Comparison of ENCODE assay signal across 13 cellular contexts in genomic region chr1:41497056-41497440, GRCh38. TPM values are rescaled to one million over a fixed set of nuclear protein-coding genes. Genes with fewer than 3 reads are reported as not detected.
DNase-seq lines count a peak whose midpoint lies in the region; ATAC-seq and TF ChIP-seq lines count a peak whose summit lies in the region.
"Had no signal": no experiment of that assay in that cellular context is flagged by ENCODE, and none has a peak within 500 bp of the region (broad histone marks: within the 10 kb centered on the region; RNA-seq: fewer than 3 reads in every experiment).

No MANE protein-coding gene starts in this region.

- no peaks in the 10 kb centered on the region for H3K9me3 Mint-ChIP-seq in HFFc6
- H3K9me3 Mint-ChIP-seq in activated naive CD8-positive, alpha-beta T cell treated with anti-CD3 and anti-CD28 coated beads, Interleukin-2, amount 10 ng/mL, durations not matched to agents 7 days and 5 days: no peaks in the 10 kb centered on the region

- H2AFZ ChIP-seq in smooth muscle cell (ENCODE audit: low read depth): no peak overlapping the region

- H3F3A ChIP-seq in smooth muscle cell (ENCODE audit: low read depth): peaks cover 7% of the 10 kb centered on the region

- WGBS in smooth muscle cell (ENCODE audit: low lambda C conversion rate): 94% methylated on average over 13 of the region's 13 CpGs

- H3K27me3 ChIP-seq in iPS-15b (ENCODE audit: control insufficient read depth, insufficient read depth, low read length): peaks cover 9% of the 10 kb centered on the region
- H3K27me3 ChIP-seq in skeletal muscle tissue (ENCODE audit: control insufficient read depth in 3 of 3, insufficient read depth in 3 of 3, low read length in 3 of 3): no peaks in the 10 kb centered on the region
- no peaks in the 10 kb centered on the region for H3K27me3 ChIP-seq in smooth muscle cell (ENCODE audit: low read depth)

- H3K9me3 ChIP-seq in iPS-15b (ENCODE audit: control insufficient read depth, insufficient read depth, low read length) (no peaks in the 10 kb centered on the region), skeletal muscle tissue (ENCODE audit: control insufficient read depth in 3 of 3, low read length in 3 of 3) (no peaks in the 10 kb centered on the region), smooth muscle cell (replicated peaks; ENCODE audit: low read depth) (no peaks in the 10 kb centered on the region)

- H3K4me3 Mint-ChIP-seq in HFFc6: no peak overlapping the region; the same call in 1 of the 2 replicates
- H3K4me3 Mint-ChIP-seq in activated naive CD8-positive, alpha-beta T cell treated with anti-CD3 and anti-CD28 coated beads, Interleukin-2, amount 10 ng/mL, durations not matched to agents 7 days and 5 days: peak overlapping the region; percentile 55

- H4K20me1 ChIP-seq in smooth muscle cell (ENCODE audit: low read depth): no peaks in the 10 kb centered on the region

- no peak for ATAC-seq in activated naive CD8-positive, alpha-beta T cell treated with anti-CD3 and anti-CD28 coated beads, Interleukin-2, amount 10 ng/mL, durations not matched to agents 7 days and 5 days (ENCODE audit: low read depth)
- ATAC-seq in HG02642 (IDR thresholded peaks at IDR 0.05; ENCODE audit: poor library complexity, unreplicated experiment): no peak
- ATAC-seq in HG03432 (IDR thresholded peaks at IDR 0.05; ENCODE audit: unreplicated experiment): no peak

- TF ChIP-seq CTCF in HFFc6 (IDR thresholded peaks at IDR 0.05) (no peak), smooth muscle cell (IDR thresholded peaks at IDR 0.05; ENCODE audit: borderline replicate concordance, insufficient read depth, poor library complexity, severe bottlenecking) (no peak)

- no peaks in the 10 kb centered on the region for H3K79me2 ChIP-seq in smooth muscle cell (ENCODE audit: low read depth)

- H3K9ac ChIP-seq in iPS-15b (ENCODE audit: low read depth, low read length): no peak overlapping the region
- H3K9ac ChIP-seq in skeletal muscle tissue (ENCODE audit: low read depth in 1 of 3, low read length in 3 of 3): peak overlapping the region in 1 of 3 donors; percentile 82
- H3K9ac ChIP-seq in smooth muscle cell (ENCODE audit: low read depth): no peak overlapping the region

- no peak overlapping the region for H3K4me2 ChIP-seq in smooth muscle cell

- H3K4me1 Mint-ChIP-seq in HFFc6 (ENCODE audit: low read depth): peaks cover 53% of the 10 kb centered on the region
- peaks cover 4% of the 10 kb centered on the region for H3K4me1 Mint-ChIP-seq in activated naive CD8-positive, alpha-beta T cell treated with anti-CD3 and anti-CD28 coated beads, Interleukin-2, amount 10 ng/mL, durations not matched to agents 7 days and 5 days

- no peaks in the 10 kb centered on the region; the same call in 1 of the 2 replicates for H3K27me3 Mint-ChIP-seq in HFFc6 (ENCODE audit: insufficient read depth)
- H3K27me3 Mint-ChIP-seq in activated naive CD8-positive, alpha-beta T cell treated with anti-CD3 and anti-CD28 coated beads, Interleukin-2, amount 10 ng/mL, durations not matched to agents 7 days and 5 days: peaks cover 3% of the 10 kb centered on the region

- H3K36me3 Mint-ChIP-seq in HFFc6 (ENCODE audit: low read depth): no peaks in the 10 kb centered on the region
- H3K36me3 Mint-ChIP-seq in activated naive CD8-positive, alpha-beta T cell treated with anti-CD3 and anti-CD28 coated beads, Interleukin-2, amount 10 ng/mL, durations not matched to agents 7 days and 5 days: no peaks in the 10 kb centered on the region

- peak overlapping the region; percentile 80 for H3K27ac ChIP-seq in skeletal muscle tissue (ENCODE audit: low read depth, low read length)
- no peak overlapping the region for H3K27ac ChIP-seq in smooth muscle cell (ENCODE audit: low read depth)

- H3K27ac Mint-ChIP-seq in HFFc6: peak overlapping the region; percentile 75
- H3K27ac Mint-ChIP-seq in activated naive CD8-positive, alpha-beta T cell treated with anti-CD3 and anti-CD28 coated beads, Interleukin-2, amount 10 ng/mL, durations not matched to agents 7 days and 5 days: no peak overlapping the region

- H3K36me3 ChIP-seq in iPS-15b (ENCODE audit: control insufficient read depth, insufficient read depth, low read length): no peaks in the 10 kb centered on the region
- no peaks in the 10 kb centered on the region for H3K36me3 ChIP-seq in skeletal muscle tissue (ENCODE audit: control insufficient read depth in 3 of 3, insufficient read depth in 3 of 3, low read length in 3 of 3)
- H3K36me3 ChIP-seq in smooth muscle cell (ENCODE audit: low read depth): no peaks in the 10 kb centered on the region

- POLR2A ChIA-PET in activated naive CD8-positive, alpha-beta T cell treated with anti-CD3 and anti-CD28 coated beads, Interleukin-2, amount 10 ng/mL, durations not matched to agents 7 days and 5 days (lab: Charles Lee): no interaction called here

- H3K4me3 ChIP-seq in iPS-15b (ENCODE audit: low read depth, low read length) (peak overlapping the region; percentile 13), skeletal muscle tissue (ENCODE audit: low read length in 3 of 3) (peak overlapping the region in 1 of 3 donors; percentile 40), smooth muscle cell (no peak overlapping the region)

- DNase-seq in HFFc6 (no peak), smooth muscle cell (lab: John Stamatoyannopoulos, UW; ENCODE audit: unreplicated experiment) (no peak)
- DNase-seq in activated naive CD8-positive, alpha-beta T cell treated with anti-CD3 and anti-CD28 coated beads, Interleukin-2, amount 10 ng/mL, durations not matched to agents 7 days and 5 days: no peak
- DNase-seq in stimulated activated CD4-positive, alpha-beta T cell treated with anti-CD3 and anti-CD28 coated beads, Interleukin-4, amount 100 ng/mL, for 4 hours: no peak
- DNase-seq: activated gamma-delta T cell; DMS153; NCI-H2227 treated with DMSO at 0.1 percent for 48 hours; stimulated activated CD4-positive, alpha-beta T cell treated with anti-CD3 and anti-CD28 coated beads, Interleukin-2, amount 100 ng/mL, for 24 hours had no signal

- H3K4me1 ChIP-seq in iPS-15b (ENCODE audit: control insufficient read depth, insufficient read depth, low read length): peaks cover 6% of the 10 kb centered on the region
- H3K4me1 ChIP-seq in skeletal muscle tissue (ENCODE audit: control insufficient read depth in 3 of 3, insufficient read depth in 3 of 3, low read length in 3 of 3): peaks cover 44 to 65% (median 58%) of the 10 kb centered on the region in 3 donors
- peaks cover 18% of the 10 kb centered on the region for H3K4me1 ChIP-seq in smooth muscle cell (ENCODE audit: low read depth)

RNA-seq across cellular contexts. Expression of gene EDN2, which starts 12.6 kb away (rescaled TPM):
- total RNA-seq in HFFc6 (2021; fragmentation: NEBNext Ultra II Directional; extraction: Animal tissue kit (Norgen Biotek cat#: 25700)): not detected
- total RNA-seq in activated naive CD8-positive, alpha-beta T cell treated with anti-CD3 and anti-CD28 coated beads, Interleukin-2, amount 10 ng/mL, durations not matched to agents 7 days and 5 days: not detected
- total RNA-seq in skeletal muscle tissue: not detected
- not detected in 2 replicates for total RNA-seq in smooth muscle cell
- polyA plus RNA-seq in smooth muscle cell: not detected in 2 replicates
- total RNA-seq: mesenteric fat pad had no signal
